1 cellular context compared by ENCODE assay signal in the genomic region with DNA sequence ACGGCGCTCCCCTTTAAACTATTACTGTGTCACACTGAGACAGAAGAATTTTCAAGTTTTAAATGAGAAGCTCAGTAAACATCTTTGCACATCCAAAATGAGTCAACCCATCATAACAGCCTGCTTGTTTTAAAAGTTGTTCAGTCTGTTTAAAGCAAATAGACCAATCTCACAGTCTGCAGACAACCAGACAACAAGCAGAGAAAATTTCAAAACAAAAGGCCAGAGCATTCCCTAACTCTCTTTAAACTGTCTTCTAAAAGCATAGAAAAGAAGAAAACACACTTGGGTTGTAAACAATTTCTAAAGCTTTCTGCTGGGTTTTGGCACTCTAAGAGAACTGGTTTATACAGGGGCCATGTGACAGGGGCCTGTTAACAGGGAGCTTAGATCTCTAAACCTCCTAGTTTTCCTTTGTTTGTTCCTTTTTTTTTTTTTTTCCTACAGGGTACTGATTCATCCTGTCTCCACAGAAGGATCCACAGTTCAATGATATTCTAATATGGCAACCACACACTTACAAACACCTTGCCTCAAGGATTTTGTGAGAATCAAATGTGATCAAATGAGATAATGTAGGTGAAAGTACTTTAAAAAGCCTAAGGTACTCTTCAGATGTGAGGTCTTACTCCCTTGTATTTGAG.
A peak's percentile ranks its signal among the peaks of the same experiment; 100 is the strongest.
TF ChIP-seq lines count a peak whose summit lies in the region.

No MANE protein-coding gene starts in this region.

TF ChIP-seq in IMR-90, 13 proteins besides CTCF, POLR2A, EP300 and RAD21:
- TF ChIP-seq BHLHE40 (IDR thresholded peaks at IDR 0.05; ENCODE audit: low read depth, low read length) = no peak
- TF ChIP-seq, protein P1, sequence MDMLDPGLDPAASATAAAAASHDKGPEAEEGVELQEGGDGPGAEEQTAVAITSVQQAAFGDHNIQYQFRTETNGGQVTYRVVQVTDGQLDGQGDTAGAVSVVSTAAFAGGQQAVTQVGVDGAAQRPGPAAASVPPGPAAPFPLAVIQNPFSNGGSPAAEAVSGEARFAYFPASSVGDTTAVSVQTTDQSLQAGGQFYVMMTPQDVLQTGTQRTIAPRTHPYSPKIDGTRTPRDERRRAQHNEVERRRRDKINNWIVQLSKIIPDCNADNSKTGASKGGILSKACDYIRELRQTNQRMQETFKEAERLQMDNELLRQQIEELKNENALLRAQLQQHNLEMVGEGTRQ (IDR thresholded peaks at IDR 0.05; ENCODE audit: low read depth, low read length) = peak; percentile 42; the same call in 1 of the 2 replicates
